ENCODE assay signal across 8 cellular contexts in the genomic region with DNA sequence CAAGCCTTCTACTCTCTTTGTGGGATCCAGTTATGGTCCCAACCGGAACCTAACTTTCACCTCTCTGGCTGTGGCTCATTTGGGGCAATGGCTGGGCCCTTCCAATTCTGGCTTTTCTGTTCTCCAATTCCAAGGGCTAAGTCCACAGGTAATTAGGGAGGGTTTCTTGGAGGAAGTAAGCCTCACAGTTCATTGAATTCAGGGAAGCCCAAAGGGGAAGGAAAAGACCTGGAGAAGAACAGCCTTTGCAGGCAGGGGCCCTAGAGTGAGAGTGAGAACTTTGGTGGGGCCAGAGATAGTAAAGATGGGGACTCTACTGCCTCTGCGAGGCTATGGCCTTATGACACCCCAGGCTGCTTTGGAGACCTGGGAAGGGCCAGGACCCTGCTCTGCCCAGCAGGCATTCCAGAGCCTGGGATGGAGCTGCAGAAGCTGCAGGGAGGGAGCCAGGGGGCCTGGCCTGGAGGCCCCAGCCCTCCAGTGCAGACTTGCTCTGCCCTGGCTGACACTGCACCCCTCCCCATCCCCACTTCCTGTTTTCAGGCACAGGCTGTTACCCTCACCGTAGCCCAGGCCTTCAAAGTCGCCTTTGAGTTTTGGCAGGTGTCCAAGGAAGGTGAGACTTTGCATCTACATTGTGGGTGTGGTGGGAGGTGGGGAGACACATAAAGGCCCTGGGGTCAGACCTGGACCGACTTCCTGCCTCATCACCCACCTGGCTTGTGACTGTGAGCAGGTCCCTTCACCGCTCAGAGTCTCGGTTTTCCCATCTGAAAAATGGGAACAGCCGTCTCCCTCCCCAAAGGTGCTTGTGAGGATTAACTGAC. TPM values are rescaled to one million over a fixed set of nuclear protein-coding genes. Genes with fewer than 3 reads are reported as not detected.
A peak's percentile ranks its signal among the peaks of the same experiment; 100 is the strongest.
DNase-seq lines count a peak whose midpoint lies in the region; ATAC-seq and TF ChIP-seq lines count a peak whose summit lies in the region.
"Had no signal": no experiment of that assay in that cellular context is flagged by ENCODE, and none has a peak within 500 bp of the region (broad histone marks: within the 10 kb centered on the region; RNA-seq: fewer than 3 reads in every experiment).

No MANE protein-coding gene starts in this region.

- H3K36me3 Mint-ChIP-seq in Caco-2 (ENCODE audit: insufficient read depth, unreplicated experiment) = peaks cover 6% of the 10 kb centered on the region

- no TSS peak for BruUV-seq in Caco-2 (replicated peaks; lab: Mats Ljungman, UMichigan)

- H3K36me3 ChIP-seq in KOPT-K1 (ENCODE audit: insufficient read depth, low read length) = no peaks in the 10 kb centered on the region
- peaks cover 7% of the 10 kb centered on the region for H3K36me3 ChIP-seq in thoracic aorta
- H3K36me3 ChIP-seq in Caco-2 (ENCODE audit: control insufficient read depth, insufficient read depth, low read length) = no peaks in the 10 kb centered on the region

- intact Hi-C loops in Caco-2 (cut with micrococcal nuclease; ENCODE audit: unreplicated experiment) = no loop called here

- H3K4me1 Mint-ChIP-seq in Caco-2 (ENCODE audit: low read depth, unreplicated experiment) = no peaks in the 10 kb centered on the region

- no peak overlapping the region for H3K4me3 Mint-ChIP-seq in Caco-2 (ENCODE audit: unreplicated experiment)

- POLR2A ChIA-PET in Caco-2 (lab: Charles Lee) = no interaction called here

- H3K4me1 ChIP-seq in thoracic aorta (ENCODE audit: control insufficient read depth in 1 of 2, low read depth in 2 of 2) (peaks cover 20 to 47% of the 10 kb centered on the region in 2 donors), Caco-2 (no peaks in the 10 kb centered on the region)
- H3K4me1 ChIP-seq: SJSA1 had no signal

- CTCF ChIA-PET in Caco-2 (lab: Charles Lee) = no interaction called here

- H3K27me3 Mint-ChIP-seq in Caco-2 (ENCODE audit: insufficient read depth, unreplicated experiment) = no peaks in the 10 kb centered on the region

- H3K4me3 ChIP-seq in thoracic aorta (no peak overlapping the region), Caco-2 (ENCODE audit: low read depth, low read length) (no peak overlapping the region)
- H3K4me3 ChIP-seq: SJSA1 had no signal

- ATAC-seq in GM19463 (IDR thresholded peaks at IDR 0.05; ENCODE audit: unreplicated experiment) = peak; percentile 67
- ATAC-seq in thoracic aorta (ENCODE audit: insufficient number of reproducible peaks, low FRiP score, low read depth) = no peak
- ATAC-seq in GM21367 (IDR thresholded peaks at IDR 0.05; ENCODE audit: unreplicated experiment) = no peak

- no peaks in the 10 kb centered on the region for H3K27me3 ChIP-seq in layer of hippocampus (ENCODE audit: control insufficient read depth, insufficient read depth, low read length)
- H3K27me3 ChIP-seq in thoracic aorta (replicated peaks; ENCODE audit: insufficient read depth) = no peaks in the 10 kb centered on the region
- no peaks in the 10 kb centered on the region for H3K27me3 ChIP-seq in Caco-2 (replicated peaks; ENCODE audit: control insufficient read depth, insufficient read depth, low read length)
- H3K27me3 ChIP-seq: SJSA1 had no signal

- H3K27ac ChIP-seq in KOPT-K1 (ENCODE audit: low read depth, low read length, poor library complexity, severe bottlenecking) (peak overlapping the region; percentile 38), layer of hippocampus (ENCODE audit: low read depth, low read length) (peak overlapping the region; percentile 99), thoracic aorta (peak overlapping the region; percentile 41)
- H3K27ac ChIP-seq: SJSA1 had no signal

- peak; percentile 51 to 78 for DNase-seq in activated CD8-positive, alpha-beta memory T cell treated with anti-CD3 and anti-CD28 coated beads for 1 hour (ENCODE audit: extremely low read depth in 1 of 2, low read depth in 1 of 2)
- DNase-seq in thoracic aorta (ENCODE audit: low spot score) (no peak), Caco-2 (no peak)

- no peaks in the 10 kb centered on the region for H3K9me3 Mint-ChIP-seq in Caco-2 (ENCODE audit: unreplicated experiment)

- TF ChIP-seq CTCF in thoracic aorta (IDR thresholded peaks at IDR 0.05) (no peak), Caco-2 (IDR thresholded peaks at IDR 0.05; ENCODE audit: insufficient read depth in 1 of 2, low read depth in 1 of 2, low read length in 1 of 2, severe bottlenecking in 1 of 2, unreplicated experiment in 1 of 2) (no peak)

- H3K9me3 ChIP-seq in KOPT-K1 (ENCODE audit: insufficient read depth, low read length, poor library complexity, severe bottlenecking) (no peaks in the 10 kb centered on the region), thoracic aorta (no peaks in the 10 kb centered on the region), Caco-2 (no peaks in the 10 kb centered on the region)
- H3K9me3 ChIP-seq: SJSA1 had no signal

- H3K27ac Mint-ChIP-seq in Caco-2 (ENCODE audit: unreplicated experiment) = no peak overlapping the region

RNA-seq across cellular contexts. Expression of gene LDLRAP1, which starts 18.9 kb away (rescaled TPM):
- 10 to 100 TPM; 35.2 to 55.2 TPM for total RNA-seq in thoracic aorta
- total RNA-seq in Caco-2 (2022) = 14.5 TPM in 2 replicates

RNA-seq across cellular contexts. Expression of gene MAN1C1, which starts 54.3 kb away (rescaled TPM):
- total RNA-seq in thoracic aorta = 10 to 100 TPM; 21.0 to 26.0 TPM
- 2.7 and 3.5 TPM in 2 replicates for total RNA-seq in Caco-2 (2022)
- total RNA-seq: SJSA1 had no signal

Comparison
In these comparisons a context has a peak if more than half of its experiments do, and no peak if none do; other contexts are left out.
1. H3K27ac ChIP-seq: peak in every context shown above with its lines; median percentile 99 in layer of hippocampus; 41 in thoracic aorta; 38 in KOPT-K1.
2. DNase-seq: peak in activated CD8-positive, alpha-beta memory T cell treated with anti-CD3 and anti-CD28 coated beads for 1 hour (2 of 2); none in thoracic aorta (single experiment) and Caco-2 (0 of 2).